1 cellular context compared by ENCODE assay signal in genomic region chr6:91590191-91590590, GRCh38.
TF ChIP-seq lines count a peak whose summit lies in the region.

No MANE protein-coding gene starts in this region.

TF ChIP-seq in GM23338, 12 proteins besides CTCF, POLR2A, EP300 and RAD21 (continued from another document):
- TF ChIP-seq, protein P1, sequence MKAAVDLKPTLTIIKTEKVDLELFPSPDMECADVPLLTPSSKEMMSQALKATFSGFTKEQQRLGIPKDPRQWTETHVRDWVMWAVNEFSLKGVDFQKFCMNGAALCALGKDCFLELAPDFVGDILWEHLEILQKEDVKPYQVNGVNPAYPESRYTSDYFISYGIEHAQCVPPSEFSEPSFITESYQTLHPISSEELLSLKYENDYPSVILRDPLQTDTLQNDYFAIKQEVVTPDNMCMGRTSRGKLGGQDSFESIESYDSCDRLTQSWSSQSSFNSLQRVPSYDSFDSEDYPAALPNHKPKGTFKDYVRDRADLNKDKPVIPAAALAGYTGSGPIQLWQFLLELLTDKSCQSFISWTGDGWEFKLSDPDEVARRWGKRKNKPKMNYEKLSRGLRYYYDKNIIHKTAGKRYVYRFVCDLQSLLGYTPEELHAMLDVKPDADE (IDR thresholded peaks at IDR 0.05): no peak
- no peak for TF ChIP-seq POLR2AphosphoS5 (IDR thresholded peaks at IDR 0.05; ENCODE audit: low read depth)
- TF ChIP-seq EZH2phosphoT487 (IDR thresholded peaks at IDR 0.05; ENCODE audit: unreplicated experiment): no peak
- no peak for TF ChIP-seq CREB1 (CRISPR knock-in tag; IDR thresholded peaks at IDR 0.05; ENCODE audit: low read depth)
- TF ChIP-seq ZNF114 (CRISPR knock-in tag; IDR thresholded peaks at IDR 0.05): no peak
- TF ChIP-seq REST (IDR thresholded peaks at IDR 0.05; ENCODE audit: unreplicated experiment): no peak
